8 cellular contexts compared by ENCODE assay signal in genomic region chr15:77543159-77543882, GRCh38.
DNase-seq lines count a peak whose midpoint lies in the region; ATAC-seq and TF ChIP-seq lines count a peak whose summit lies in the region.

No MANE protein-coding gene starts in this region.

- H3K9me3 ChIP-seq in right cardiac atrium (ENCODE audit: control insufficient read depth, low read length) = no peaks in the 10 kb centered on the region
- no peaks in the 10 kb centered on the region for H3K9me3 ChIP-seq in uterus

- H3K27me3 ChIP-seq in right cardiac atrium (ENCODE audit: control insufficient read depth, insufficient read depth) = no peaks in the 10 kb centered on the region
- no peaks in the 10 kb centered on the region for H3K27me3 ChIP-seq in rectal smooth muscle tissue (ENCODE audit: control insufficient read depth, insufficient read depth, low read length)
- H3K27me3 ChIP-seq in uterus = no peaks in the 10 kb centered on the region

- CTCF ChIA-PET in HEK293T (lab: Yijun Ruan, JAX) = interaction anchor here (0.6 to 2.3 kb wide), 40 partner anchors 9 to 602 kb away, joined by 3 to 27 read pairs (median 4); partner anchors contain the start of genes LINGO1, PEAK1 and PSTPIP1

- H3K9ac ChIP-seq in rectal smooth muscle tissue (ENCODE audit: low read length) = no peak overlapping the region

- peak in 1 of 2 donors; percentile 38 for TF ChIP-seq POLR2A in uterus (IDR thresholded peaks at IDR 0.05)

- H3K4me1 ChIP-seq in right cardiac atrium (ENCODE audit: control insufficient read depth, insufficient read depth, low read length) (peaks cover 11% of the 10 kb centered on the region), rectal smooth muscle tissue (ENCODE audit: control insufficient read depth, insufficient read depth, low read length) (peaks cover 2% of the 10 kb centered on the region), uterus (no peaks in the 10 kb centered on the region)

- peak; percentile 89 to 91 for ATAC-seq in right cardiac atrium

- TF ChIP-seq CTCF in uterus (IDR thresholded peaks at IDR 0.05) = peak; percentile 96 to 99 (median 98)

- POLR2A ChIA-PET in HEK293T (lab: Yijun Ruan, JAX) = interaction anchor here (0.8 to 1.8 kb wide), 19 partner anchors 9 to 418 kb away, joined by 3 to 10 read pairs (median 4); no protein-coding TSS in a partner anchor

- H3K36me3 ChIP-seq in rectal smooth muscle tissue (ENCODE audit: control insufficient read depth, insufficient read depth, low read length) (no peaks in the 10 kb centered on the region), uterus (no peaks in the 10 kb centered on the region)

- 5% methylated on average over 32 of the region's 32 CpGs for WGBS in right cardiac atrium

- H3K4me3 ChIP-seq in right cardiac atrium (ENCODE audit: low read length) (no peak overlapping the region), rectal smooth muscle tissue (ENCODE audit: low read length) (peak overlapping the region; percentile 56), uterus (peak overlapping the region in 1 of 2 donors; percentile 26)

- DNase-seq in EL (peak; percentile 86), HEK293T (ENCODE audit: extremely low spot score) (peak; percentile 96), NCI-H1436 (lab: John Stamatoyannopoulos, UW) (peak; percentile 77), T-helper 2 cell (peak; percentile 40 to 75 (median 55)), right cardiac atrium (peak; percentile 91 to 98 (median 96)), uterus (peak; percentile 82 to 89)

- intact Hi-C loops in right cardiac atrium (cut with DNase I) (loop anchor here (2.0 to 10.0 kb wide), 8 partner anchors 46 to 519 kb away; no protein-coding TSS in a partner anchor), uterus (cut with DNase I; ENCODE audit: low total_unique reads) (loop anchor here (10.0 kb wide), 1 partner anchor 429 kb away; no protein-coding TSS in a partner anchor)

- H3K27ac ChIP-seq in angular gyrus (ENCODE audit: low read depth, low read length) (peak overlapping the region; percentile 91), right cardiac atrium (ENCODE audit: low read length) (no peak overlapping the region), rectal smooth muscle tissue (ENCODE audit: low read depth, low read length) (no peak overlapping the region), uterus (peak overlapping the region; percentile 60 to 68)

TF ChIP-seq in HEK293T, 16 proteins besides CTCF, POLR2A, EP300 and RAD21:
- TF ChIP-seq SP1 (IDR thresholded peaks at IDR 0.05) (no peak), TARDBP (IDR thresholded peaks at IDR 0.05) (no peak), L3MBTL2 (conservative IDR thresholded peaks at IDR 0.05) (peak; percentile 60)

Comparison
In these comparisons a context has a peak if more than half of its experiments do, and no peak if none do; other contexts are left out.
1. H3K27ac ChIP-seq: peak in angular gyrus (single experiment) and uterus (2 of 2); none in right cardiac atrium (single experiment) and rectal smooth muscle tissue (single experiment).
2. Peak in every context shown above with its lines, with median percentiles within 50 percentile points of each other: DNase-seq.